Comparison of ENCODE assay signal across 10 cellular contexts in genomic region chr10:71998840-71999194, GRCh38. TPM values are rescaled to one million over a fixed set of nuclear protein-coding genes. Genes with fewer than 3 reads are reported as not detected.
A peak's percentile ranks its signal among the peaks of the same experiment; 100 is the strongest.
DNase-seq lines count a peak whose midpoint lies in the region; ATAC-seq and TF ChIP-seq lines count a peak whose summit lies in the region.
"Had no signal": no experiment of that assay in that cellular context is flagged by ENCODE, and none has a peak within 500 bp of the region (broad histone marks: within the 10 kb centered on the region; RNA-seq: fewer than 3 reads in every experiment).

No MANE protein-coding gene starts in this region.

- no peaks in the 10 kb centered on the region for H4K20me1 ChIP-seq in mammary epithelial cell (ENCODE audit: insufficient read depth, low read length)

- intact Hi-C loops in mammary epithelial cell (cut with micrococcal nuclease), result loop anchor here (1.0 to 2.0 kb wide), 3 partner anchors 10 to 28 kb away; no protein-coding TSS in a partner anchor

- H3K4me3 Mint-ChIP-seq in HFFc6 (peak overlapping the region; percentile 81), immature natural killer cell (no peak overlapping the region)
- H3K4me3 Mint-ChIP-seq: naive thymus-derived CD4-positive, alpha-beta T cell had no signal

- no peaks in the 10 kb centered on the region for H3K9me3 Mint-ChIP-seq in HFFc6
- no peaks in the 10 kb centered on the region for H3K9me3 Mint-ChIP-seq in immature natural killer cell
- H3K9me3 Mint-ChIP-seq: naive thymus-derived CD4-positive, alpha-beta T cell had no signal

- ATAC-seq in GM21529 (IDR thresholded peaks at IDR 0.05; ENCODE audit: unreplicated experiment), result no peak
- no peak for ATAC-seq in GM18519 (IDR thresholded peaks at IDR 0.05; ENCODE audit: low FRiP score, unreplicated experiment)
- ATAC-seq: naive thymus-derived CD4-positive, alpha-beta T cell had no signal

- DNase-seq in HFFc6, result peak; percentile 89
- peak; percentile 91 for DNase-seq in mammary epithelial cell
- DNase-seq in kidney tubule cell (ENCODE audit: low spot score), result peak; percentile 85
- peak in 7 of 49 donors; percentile 31 to 61 (median 40) for DNase-seq in substantia nigra (lab: John Stamatoyannopoulos, UW)
- DNase-seq in immature natural killer cell, result no peak
- DNase-seq in superior temporal gyrus (ENCODE audit: extremely low spot score), result no peak
- DNase-seq: activated T-cell treated with anti-CD3 and anti-CD28 coated beads, Interleukin-2, amount 50 U/mL, for 48 hours; naive thymus-derived CD4-positive, alpha-beta T cell had no signal

- H3K36me3 Mint-ChIP-seq in HFFc6 (ENCODE audit: low read depth) (peaks cover 7% of the 10 kb centered on the region; the same call in 1 of the 2 replicates), immature natural killer cell (no peaks in the 10 kb centered on the region)
- H3K36me3 Mint-ChIP-seq: naive thymus-derived CD4-positive, alpha-beta T cell had no signal

- H3K27me3 ChIP-seq in mammary epithelial cell (ENCODE audit: insufficient read depth, low read length), result no peaks in the 10 kb centered on the region

- no peaks in the 10 kb centered on the region for H3K36me3 ChIP-seq in mammary epithelial cell (ENCODE audit: insufficient read depth, low read length)

- H3K4me1 Mint-ChIP-seq in HFFc6 (ENCODE audit: low read depth), result peaks cover 64% of the 10 kb centered on the region
- H3K4me1 Mint-ChIP-seq in immature natural killer cell, result peaks cover 2 to 7% of the 10 kb centered on the region in 2 donors

- peaks cover 45% of the 10 kb centered on the region for H3K4me1 ChIP-seq in mammary epithelial cell (ENCODE audit: insufficient read depth, low read length)

- peak overlapping the region; percentile 54 for H3K9ac ChIP-seq in mammary epithelial cell (ENCODE audit: insufficient read depth, low read length)

- H3K27ac Mint-ChIP-seq in HFFc6 (peak overlapping the region; percentile 96), immature natural killer cell (no peak overlapping the region)
- H3K27ac Mint-ChIP-seq: naive thymus-derived CD4-positive, alpha-beta T cell had no signal

- no peaks in the 10 kb centered on the region for H3K9me3 ChIP-seq in mammary epithelial cell (replicated peaks; ENCODE audit: insufficient read depth, low read length)

- BruUV-seq in mammary epithelial cell (replicated peaks; lab: Mats Ljungman, UMichigan), result no TSS peak

- peak overlapping the region; percentile 77 for H3K4me2 ChIP-seq in mammary epithelial cell (ENCODE audit: insufficient read depth, low read depth, low read length)

- CTCF ChIA-PET in mammary epithelial cell (lab: Charles Lee; ENCODE audit: low non-redundant PET), result interaction anchor here (0.6 kb wide), 1 partner anchor 1942 kb away, joined by 5 read pairs; no protein-coding TSS in a partner anchor

- 3% methylated on average over 5 of the region's 5 CpGs for WGBS in mammary epithelial cell (ENCODE audit: low coverage, missing lambda C conversion rate)

- TF ChIP-seq CTCF in HFFc6 (IDR thresholded peaks at IDR 0.05) (no peak), mammary epithelial cell (conservative IDR thresholded peaks at IDR 0.05 in 1 of 2, IDR thresholded peaks at IDR 0.05 in 1 of 2; ENCODE audit: extremely low read depth in 1 of 2, insufficient read depth in 1 of 2, low read depth in 1 of 2, low read length in 2 of 2) (no peak)

- H3K79me2 ChIP-seq in mammary epithelial cell (ENCODE audit: insufficient read depth, low read length), result peaks cover 90% of the 10 kb centered on the region

- H3K27ac ChIP-seq in mammary epithelial cell (ENCODE audit: insufficient read depth, low read depth, low read length) (peak overlapping the region; percentile 82), substantia nigra (ENCODE audit: low read depth, low read length, poor library complexity, severe bottlenecking) (peak overlapping the region; percentile 98)

- in situ Hi-C loops in mammary epithelial cell (cut with MboI; ENCODE audit: low sequenced_read_pairs in 2 of 2), result no loop called here

- peak overlapping the region; percentile 17 for H2AFZ ChIP-seq in mammary epithelial cell (ENCODE audit: low read depth, low read length)

- dilution Hi-C loops in mammary epithelial cell (cut with HindIII; ENCODE audit: low sequenced_read_pairs), result no loop called here

- peaks cover 2% of the 10 kb centered on the region for H3K27me3 Mint-ChIP-seq in HFFc6 (ENCODE audit: insufficient read depth)
- H3K27me3 Mint-ChIP-seq in immature natural killer cell (ENCODE audit: low read depth in 3 of 3), result peaks cover 0 to 3% (median 3%) of the 10 kb centered on the region in 3 donors

- no peak overlapping the region for H3K4me3 ChIP-seq in mammary epithelial cell (replicated peaks in 1 of 3; ENCODE audit: insufficient read depth in 1 of 3, low read depth in 2 of 3, low read length in 3 of 3)

RNA-seq across cellular contexts. Expression of gene CHST3, which starts 34.6 kb away (rescaled TPM):
- total RNA-seq in HFFc6 (2021; fragmentation: NEBNext Ultra II Directional; extraction: Animal tissue kit (Norgen Biotek cat#: 25700)), result 10 to 100 TPM; 34.9 to 48.1 (median 40.3) TPM
- total RNA-seq in mammary epithelial cell, result 10 to 100 TPM; 32.4 to 85.0 TPM
- polyA plus RNA-seq in mammary epithelial cell, result 18.1 TPM
- 35.7 TPM for polyA minus RNA-seq in mammary epithelial cell
- polyA plus RNA-seq in immature natural killer cell, result not detected
- polyA plus RNA-seq: naive thymus-derived CD4-positive, alpha-beta T cell had no signal

Comparison
In these comparisons a context has a peak if more than half of its experiments do, and no peak if none do; other contexts are left out.
1. DNase-seq: peak in HFFc6 (single experiment), mammary epithelial cell (single experiment) and kidney tubule cell (single experiment); none in immature natural killer cell (0 of 3) and superior temporal gyrus (single experiment).